Comparison of ENCODE assay signal across 7 cellular contexts in genomic region chr1:224340711-224341384, GRCh38. TPM values are rescaled to one million over a fixed set of nuclear protein-coding genes. Genes with fewer than 3 reads are reported as not detected.
A peak's percentile ranks its signal among the peaks of the same experiment; 100 is the strongest.
DNase-seq lines count a peak whose midpoint lies in the region; ATAC-seq, FAIRE-seq and TF ChIP-seq lines count a peak whose summit lies in the region.

No MANE protein-coding gene starts in this region.

- H3K4me1 Mint-ChIP-seq in activated T-cell treated with anti-CD3 and anti-CD28 coated beads, Interleukin-2, amount 50 U/mL, for 4 hours (ENCODE audit: low read depth): peaks cover 3% of the 10 kb centered on the region

- intact Hi-C loops in prostate gland (cut with DNase I): no loop called here

- H3K9me3 Mint-ChIP-seq in activated T-cell treated with anti-CD3 and anti-CD28 coated beads, Interleukin-2, amount 50 U/mL, for 4 hours: peaks cover 4% of the 10 kb centered on the region

- peaks cover 0 to 6% (median 3%) of the 10 kb centered on the region in 3 donors for H3K4me1 ChIP-seq in gastroesophageal sphincter
- H3K4me1 ChIP-seq in prostate gland (replicated peaks): peaks cover 2% of the 10 kb centered on the region

- no peaks in the 10 kb centered on the region for H3K36me3 ChIP-seq in gastroesophageal sphincter
- no peaks in the 10 kb centered on the region for H3K36me3 ChIP-seq in prostate gland

- peak overlapping the region; percentile 68 for H3K4me3 Mint-ChIP-seq in activated T-cell treated with anti-CD3 and anti-CD28 coated beads, Interleukin-2, amount 50 U/mL, for 4 hours

- TF ChIP-seq POLR2A in gastroesophageal sphincter (IDR thresholded peaks at IDR 0.05) (no peak), prostate gland (IDR thresholded peaks at IDR 0.05) (no peak)

- TF ChIP-seq CTCF in gastroesophageal sphincter (IDR thresholded peaks at IDR 0.05): no peak
- no peak for TF ChIP-seq CTCF in prostate gland (IDR thresholded peaks at IDR 0.05)

- H3K36me3 Mint-ChIP-seq in activated T-cell treated with anti-CD3 and anti-CD28 coated beads, Interleukin-2, amount 50 U/mL, for 4 hours (ENCODE audit: insufficient read depth): no peaks in the 10 kb centered on the region

- H3K27ac ChIP-seq in gastroesophageal sphincter (no peak overlapping the region), prostate gland (no peak overlapping the region)

- WGBS in gastroesophageal sphincter (ENCODE audit: low coverage in 1 of 2), 2 donors: 14% methylated on average over 9 of the region's 31 CpGs; no CpG with 5 or more reads in 1 of the 2 donors
- 5% methylated on average over 29 of the region's 31 CpGs for WGBS in prostate gland

- FAIRE-seq in GM19239 (lab: Jason Lieb, UNC): peak; percentile 14

- DNase-seq in GM19239 (ENCODE audit: insufficient read length, low spot score): no peak
- DNase-seq in activated T-cell treated with anti-CD3 and anti-CD28 coated beads, Interleukin-2, amount 50 U/mL, for 4 hours: peak; percentile 27
- DNase-seq in prostate gland (ENCODE audit: low spot score): no peak
- no peak for DNase-seq in RKO (ENCODE audit: low spot score)

- no peaks in the 10 kb centered on the region for H3K27me3 Mint-ChIP-seq in activated T-cell treated with anti-CD3 and anti-CD28 coated beads, Interleukin-2, amount 50 U/mL, for 4 hours (ENCODE audit: low read depth)

- H3K9me3 ChIP-seq in gastroesophageal sphincter (peaks cover 0 to 25% (median 0%) of the 10 kb centered on the region in 3 donors), prostate gland (no peaks in the 10 kb centered on the region)

- H3K4me3 ChIP-seq in gastroesophageal sphincter (peak overlapping the region; percentile 16 to 48), prostate gland (peak overlapping the region; percentile 30 to 32)

- no peak for TF ChIP-seq EP300 in gastroesophageal sphincter (IDR thresholded peaks at IDR 0.05)

- peak; percentile 70 for ATAC-seq in HG03571 (IDR thresholded peaks at IDR 0.05; ENCODE audit: unreplicated experiment)
- ATAC-seq in activated T-cell treated with anti-CD3 and anti-CD28 coated beads, Interleukin-2, amount 50 U/mL, for 4 hours: peak; percentile 69 to 72
- no peak for ATAC-seq in gastroesophageal sphincter
- no peak for ATAC-seq in GM18517 (IDR thresholded peaks at IDR 0.05; ENCODE audit: unreplicated experiment)

- H3K27me3 ChIP-seq in gastroesophageal sphincter: peaks cover 33% of the 10 kb centered on the region
- no peaks in the 10 kb centered on the region for H3K27me3 ChIP-seq in prostate gland (replicated peaks; ENCODE audit: insufficient read depth)

RNA-seq across cellular contexts. Expression of gene NVL, which starts 10.9 kb away (rescaled TPM):
- 10 to 100 TPM; 40.0 to 42.7 (median 41.8) TPM for total RNA-seq in activated T-cell treated with anti-CD3 and anti-CD28 coated beads, Interleukin-2, amount 50 U/mL, for 4 hours
- total RNA-seq in gastroesophageal sphincter (10 to 100 TPM; 11.7 to 40.5 (median 15.4) TPM), prostate gland (10 to 100 TPM; 23.9 to 29.7 TPM)

RNA-seq across cellular contexts. Expression of gene CNIH4, which starts 15.8 kb away (rescaled TPM):
- 10 to 100 TPM; 31.2 to 38.6 (median 37.6) TPM for total RNA-seq in activated T-cell treated with anti-CD3 and anti-CD28 coated beads, Interleukin-2, amount 50 U/mL, for 4 hours
- total RNA-seq in gastroesophageal sphincter: 10 to 100 TPM; 35.3 to 63.4 (median 41.5) TPM
- 10 to 100 TPM; 14.5 to 31.5 TPM for total RNA-seq in prostate gland

Comparison
In these comparisons a context has a peak if more than half of its experiments do, and no peak if none do; other contexts are left out.
1. ATAC-seq: peak in HG03571 (single experiment) and activated T-cell treated with anti-CD3 and anti-CD28 coated beads, Interleukin-2, amount 50 U/mL, for 4 hours (2 of 2); none in gastroesophageal sphincter (single experiment) and GM18517 (single experiment).